Comparison of ENCODE assay signal across 22 cellular contexts in genomic region chr11:133338588-133338987, GRCh38.
"Had no signal": no experiment of that assay in that cellular context is flagged by ENCODE, and none has a peak within 500 bp of the region (broad histone marks: within the 10 kb centered on the region; RNA-seq: fewer than 3 reads in every experiment).

No MANE protein-coding gene starts in this region.

- H3K27ac ChIP-seq: epithelial cell of prostate, gastrocnemius medialis, left lung, prostate gland, right atrium auricular region, thyroid gland, vagina had no signal

- DNase-seq: cortex of kidney; effector CD4-positive, alpha-beta T cell; foreskin fibroblast; gastrocnemius medialis; kidney; left lung; mesenchymal stem cell; naive thymus-derived CD4-positive, alpha-beta T cell; stimulated activated CD4-positive, alpha-beta T cell treated with anti-CD3 and anti-CD28 coated beads, Interleukin-12 subunit alpha, Interleukin-12 subunit beta, amount 100 ng/mL, for 4 hours; stimulated activated CD4-positive, alpha-beta T cell treated with anti-CD3 and anti-CD28 coated beads, Interleukin-1b, Interleukin-23, amount 100 ng/mL, for 48 hours; stimulated activated CD4-positive, alpha-beta T cell treated with anti-CD3 and anti-CD28 coated beads, Interleukin-4, amount 100 ng/mL, for 1 hour; stimulated activated CD8-positive, alpha-beta memory T cell treated with anti-CD3 and anti-CD28 coated beads, Interleukin-4, amount 100 ng/mL, for 48 hours; stimulated activated naive CD4-positive, alpha-beta T cell; stimulated activated naive CD8-positive, alpha-beta T cell treated with anti-CD3 and anti-CD28 coated beads, Interleukin-15, amount 100 ng/mL, for 72 hours; thyroid gland; trophoblast cell had no signal

- ATAC-seq: esophagus mucosa; gastrocnemius medialis; left lung; naive thymus-derived CD4-positive, alpha-beta T cell; stimulated activated naive CD8-positive, alpha-beta T cell treated with anti-CD3 and anti-CD28 coated beads, Interleukin-15, amount 100 ng/mL, for 72 hours had no signal

- H3K27me3 ChIP-seq: gastrocnemius medialis, left lung, right atrium auricular region, thyroid gland, vagina had no signal

- H3K4me3 ChIP-seq: gastrocnemius medialis, left lung, prostate gland, right atrium auricular region, smooth muscle cell, thyroid gland, vagina had no signal
